In the genomic region with DNA sequence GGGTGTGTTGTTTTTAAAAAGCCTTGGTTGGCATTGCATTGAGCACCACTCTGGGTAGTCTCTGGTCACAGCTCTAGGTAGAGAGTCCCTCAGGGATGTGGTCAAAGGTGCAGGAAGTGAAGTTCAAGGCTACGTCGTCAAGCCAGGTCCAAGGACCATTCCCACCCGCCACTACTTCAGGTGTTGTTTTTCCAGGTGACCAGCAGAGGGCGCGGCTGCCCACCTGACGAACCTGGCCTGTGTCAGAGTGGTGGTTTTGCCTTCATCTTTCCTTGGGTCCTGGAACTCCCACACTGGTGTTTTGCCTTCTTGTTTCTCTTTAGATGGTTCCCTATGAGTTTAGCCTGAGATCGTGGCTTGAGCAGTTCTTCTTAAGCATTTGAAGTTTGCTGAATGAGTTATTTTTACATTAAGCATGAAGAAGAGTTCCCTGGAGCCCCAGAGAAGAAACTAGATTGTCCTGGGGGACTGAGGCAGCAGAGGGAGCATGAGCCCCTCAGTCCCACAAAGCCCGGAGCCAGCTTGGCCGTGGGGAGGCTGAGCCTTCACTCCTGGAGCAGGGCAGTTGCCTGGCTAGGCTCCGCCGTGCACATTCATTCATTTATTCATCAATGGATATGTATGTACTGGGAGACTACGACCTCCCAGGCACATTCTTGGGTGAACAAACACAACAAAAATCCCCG, we compare ENCODE assay signal across 8 cellular contexts. TPM values are rescaled to one million over a fixed set of nuclear protein-coding genes. Genes with fewer than 3 reads are reported as not detected.
DNase-seq lines count a peak whose midpoint lies in the region; ATAC-seq and TF ChIP-seq lines count a peak whose summit lies in the region.

No MANE protein-coding gene starts in this region.

- TF ChIP-seq CTCF in 22Rv1 (IDR thresholded peaks at IDR 0.05) = peak; percentile 93
- TF ChIP-seq CTCF in GM10248 (IDR thresholded peaks at IDR 0.05; ENCODE audit: control extremely low read depth, extremely low read depth, low read depth, missing control alignments) = peak; percentile 90
- TF ChIP-seq CTCF in KMS-11 (conservative IDR thresholded peaks at IDR 0.05; ENCODE audit: low read depth, low read length) = peak; percentile 94
- TF ChIP-seq CTCF in dorsolateral prefrontal cortex (IDR thresholded peaks at IDR 0.05 in 54 of 56, conservative IDR thresholded peaks at IDR 0.05 in 2 of 56; ENCODE audit: low read depth in 1 of 56, partially characterized antibody in 56 of 56) = peak; percentile 78 to 97 (median 92)
- TF ChIP-seq CTCF in neural cell (IDR thresholded peaks at IDR 0.05; ENCODE audit: poor library complexity, severe bottlenecking) = peak; percentile 75

- no peaks in the 10 kb centered on the region for H3K9me2 ChIP-seq in neural cell (ENCODE audit: insufficient read depth, low read length)

- no peaks in the 10 kb centered on the region for H3K36me3 ChIP-seq in KMS-11 (ENCODE audit: insufficient read depth)
- no peaks in the 10 kb centered on the region for H3K36me3 ChIP-seq in neural cell (ENCODE audit: insufficient read depth, low read length)

- TF ChIP-seq EP300 in neural cell (conservative IDR thresholded peaks at IDR 0.05; ENCODE audit: poor library complexity, severe bottlenecking) = no peak

- CTCF ChIA-PET in GM10248 (lab: Yijun Ruan, JAX) = interaction anchor here (0.8 to 4.5 kb wide), 17 partner anchors 8 to 157 kb away, joined by 3 to 21 read pairs (median 4); no protein-coding TSS in a partner anchor

- H3K27me3 ChIP-seq in KMS-11 (ENCODE audit: insufficient read depth, low read depth) (peaks cover 26% of the 10 kb centered on the region; the same call in 1 of the 2 replicates), dorsolateral prefrontal cortex (no peaks in the 10 kb centered on the region), neural cell (ENCODE audit: insufficient read depth, low read depth, low read length) (peaks cover under 1% of the 10 kb centered on the region)

- DNase-seq in GM10248 (ENCODE audit: extremely low spot score) (peak; percentile 81), SK-N-DZ (ENCODE audit: low spot score) (peak; percentile 78), dorsolateral prefrontal cortex (peak in 9 of 10 donors; percentile 60 to 82 (median 69)), GDM1 (lab: John Stamatoyannopoulos, UW) (no peak)

- no peaks in the 10 kb centered on the region for H3F3A ChIP-seq in neural cell (ENCODE audit: insufficient read depth, low read length, poor library complexity, severe bottlenecking)

- H3K9me3 ChIP-seq in neural cell (ENCODE audit: low read length) = no peaks in the 10 kb centered on the region

- H3K4me1 ChIP-seq in KMS-11 (ENCODE audit: low read depth, poor library complexity, severe bottlenecking) = no peaks in the 10 kb centered on the region

- intact Hi-C loops in dorsolateral prefrontal cortex (cut with DNase I) = loop anchor here (1.0 to 10.0 kb wide), 4 partner anchors 152 to 336 kb away; partner anchors contain the start of gene SYCP2 (in 1 of the 2)

- H3K79me2 ChIP-seq in KMS-11 (ENCODE audit: insufficient read depth, low read depth) (no peaks in the 10 kb centered on the region), neural cell (replicated peaks; ENCODE audit: insufficient read depth, low read length) (no peaks in the 10 kb centered on the region)

- no peak overlapping the region for H3K4me3 ChIP-seq in KMS-11 (IDR thresholded peaks at IDR 0.05; ENCODE audit: insufficient read depth, low read depth, low read length)
- no peak overlapping the region for H3K4me3 ChIP-seq in dorsolateral prefrontal cortex
- H3K4me3 ChIP-seq in neural cell (ENCODE audit: low read length) = no peak overlapping the region

- POLR2A ChIA-PET in GM10248 (lab: Yijun Ruan, JAX) = no interaction called here

- H3K4me2 ChIP-seq in KMS-11 (no peak overlapping the region), neural cell (ENCODE audit: low read length) (no peak overlapping the region)

- H2AFZ ChIP-seq in KMS-11 (ENCODE audit: low read depth) (0 out of 2 replicates have a peak overlapping the region, but pooled peaks have one; percentile 12), neural cell (ENCODE audit: low read depth, low read length) (no peak overlapping the region)

- H3K9ac ChIP-seq in KMS-11 = no peak overlapping the region
- H3K9ac ChIP-seq in neural cell (ENCODE audit: low read length) = no peak overlapping the region

- peak; percentile 75 for TF ChIP-seq RAD21 in neural cell (conservative IDR thresholded peaks at IDR 0.05)

- no peaks in the 10 kb centered on the region for H4K20me1 ChIP-seq in KMS-11 (ENCODE audit: insufficient read depth)
- no peaks in the 10 kb centered on the region for H4K20me1 ChIP-seq in neural cell (ENCODE audit: insufficient read depth)

- ATAC-seq in HG03439 (IDR thresholded peaks at IDR 0.05; ENCODE audit: unreplicated experiment) = no peak

- H3K27ac ChIP-seq in 22Rv1 = no peak overlapping the region
- H3K27ac ChIP-seq in KMS-11 = no peak overlapping the region
- H3K27ac ChIP-seq in dorsolateral prefrontal cortex = peak overlapping the region in 39 of 59 donors; percentile 1 to 72 (median 53)
- no peak overlapping the region for H3K27ac ChIP-seq in neural cell (ENCODE audit: low read length)

TF ChIP-seq in neural cell, 6 proteins besides CTCF, POLR2A, EP300 and RAD21:
- TF ChIP-seq, protein P1, sequence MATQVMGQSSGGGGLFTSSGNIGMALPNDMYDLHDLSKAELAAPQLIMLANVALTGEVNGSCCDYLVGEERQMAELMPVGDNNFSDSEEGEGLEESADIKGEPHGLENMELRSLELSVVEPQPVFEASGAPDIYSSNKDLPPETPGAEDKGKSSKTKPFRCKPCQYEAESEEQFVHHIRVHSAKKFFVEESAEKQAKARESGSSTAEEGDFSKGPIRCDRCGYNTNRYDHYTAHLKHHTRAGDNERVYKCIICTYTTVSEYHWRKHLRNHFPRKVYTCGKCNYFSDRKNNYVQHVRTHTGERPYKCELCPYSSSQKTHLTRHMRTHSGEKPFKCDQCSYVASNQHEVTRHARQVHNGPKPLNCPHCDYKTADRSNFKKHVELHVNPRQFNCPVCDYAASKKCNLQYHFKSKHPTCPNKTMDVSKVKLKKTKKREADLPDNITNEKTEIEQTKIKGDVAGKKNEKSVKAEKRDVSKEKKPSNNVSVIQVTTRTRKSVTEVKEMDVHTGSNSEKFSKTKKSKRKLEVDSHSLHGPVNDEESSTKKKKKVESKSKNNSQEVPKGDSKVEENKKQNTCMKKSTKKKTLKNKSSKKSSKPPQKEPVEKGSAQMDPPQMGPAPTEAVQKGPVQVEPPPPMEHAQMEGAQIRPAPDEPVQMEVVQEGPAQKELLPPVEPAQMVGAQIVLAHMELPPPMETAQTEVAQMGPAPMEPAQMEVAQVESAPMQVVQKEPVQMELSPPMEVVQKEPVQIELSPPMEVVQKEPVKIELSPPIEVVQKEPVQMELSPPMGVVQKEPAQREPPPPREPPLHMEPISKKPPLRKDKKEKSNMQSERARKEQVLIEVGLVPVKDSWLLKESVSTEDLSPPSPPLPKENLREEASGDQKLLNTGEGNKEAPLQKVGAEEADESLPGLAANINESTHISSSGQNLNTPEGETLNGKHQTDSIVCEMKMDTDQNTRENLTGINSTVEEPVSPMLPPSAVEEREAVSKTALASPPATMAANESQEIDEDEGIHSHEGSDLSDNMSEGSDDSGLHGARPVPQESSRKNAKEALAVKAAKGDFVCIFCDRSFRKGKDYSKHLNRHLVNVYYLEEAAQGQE (IDR thresholded peaks at IDR 0.05; ENCODE audit: borderline replicate concordance) = no peak
- peak; percentile 67 for TF ChIP-seq SMC3 (conservative IDR thresholded peaks at IDR 0.05; ENCODE audit: poor library complexity)

RNA-seq across cellular contexts. Expression of gene PHACTR3, which starts 5.6 kb away (rescaled TPM):
- 29.3 and 31.8 TPM in 2 replicates for polyA plus RNA-seq in SK-N-DZ (2014; cell fraction: cytosol; rRNA removed)
- polyA plus RNA-seq in SK-N-DZ (2014; cell fraction: nucleus; rRNA removed) = 21.9 and 24.6 TPM in 2 replicates
- total RNA-seq in dorsolateral prefrontal cortex = 100 to 1,000 TPM in 74 of 120 experiments, 10 to 100 TPM in 46; 79.3 to 168 (median 106) TPM
- 1.3 and 1.6 TPM in 2 replicates for polyA plus RNA-seq in neural cell
- 1.5 and 2.1 TPM in 2 replicates for polyA minus RNA-seq in neural cell

Comparison
In these comparisons a context has a peak if more than half of its experiments do, and no peak if none do; other contexts are left out.
1. H3K27ac ChIP-seq: peak in dorsolateral prefrontal cortex (39 of 59); none in 22Rv1 (single experiment), KMS-11 (single experiment) and neural cell (single experiment).
2. Peak in every context shown above with its lines, with median percentiles within 50 percentile points of each other: CTCF ChIP-seq.